10 cellular contexts compared by ENCODE assay signal in the genomic region with DNA sequence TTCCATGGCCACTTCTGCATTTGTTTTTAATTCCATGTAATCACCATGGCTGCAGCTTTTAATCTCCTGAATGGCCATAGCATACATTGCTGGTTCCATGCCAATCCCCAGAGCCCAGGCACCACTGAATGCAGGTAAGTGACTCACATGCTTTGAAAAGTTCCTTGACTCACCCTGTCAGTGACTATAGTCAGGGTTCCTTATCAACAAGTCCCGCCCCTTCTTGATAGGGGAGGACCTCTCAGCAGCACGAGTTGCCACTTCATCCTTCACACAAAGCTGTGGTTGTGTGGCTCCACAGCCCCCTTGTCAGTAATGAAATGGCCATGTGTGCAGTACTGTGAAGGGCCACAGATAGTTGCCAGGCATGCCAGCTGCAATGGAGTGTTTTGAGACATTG.
DNase-seq lines count a peak whose midpoint lies in the region; ATAC-seq and TF ChIP-seq lines count a peak whose summit lies in the region.
"Had no signal": no experiment of that assay in that cellular context is flagged by ENCODE, and none has a peak within 500 bp of the region (broad histone marks: within the 10 kb centered on the region; RNA-seq: fewer than 3 reads in every experiment).

No MANE protein-coding gene starts in this region.

- H3K27me3 Mint-ChIP-seq in activated CD4-positive, alpha-beta memory T cell treated with anti-CD3 and anti-CD28 coated beads for 36 hours: no peaks in the 10 kb centered on the region
- no peaks in the 10 kb centered on the region for H3K27me3 Mint-ChIP-seq in activated CD4-positive, alpha-beta memory T cell treated with anti-CD3 and anti-CD28 coated beads, Interleukin-2, amount 10 ng/mL, durations not matched to agents 7 days and 5 days
- H3K27me3 Mint-ChIP-seq in activated T-cell treated with anti-CD3 and anti-CD28 coated beads, Interleukin-2, amount 50 U/mL, for 72 hours (ENCODE audit: low read depth): no peaks in the 10 kb centered on the region

- H3K27ac Mint-ChIP-seq in activated CD4-positive, alpha-beta memory T cell treated with anti-CD3 and anti-CD28 coated beads for 36 hours: no peak overlapping the region
- H3K27ac Mint-ChIP-seq in activated CD4-positive, alpha-beta memory T cell treated with anti-CD3 and anti-CD28 coated beads, Interleukin-2, amount 10 ng/mL, durations not matched to agents 7 days and 5 days: no peak overlapping the region
- no peak overlapping the region for H3K27ac Mint-ChIP-seq in activated T-cell treated with anti-CD3 and anti-CD28 coated beads, Interleukin-2, amount 50 U/mL, for 72 hours
- no peak overlapping the region for H3K27ac Mint-ChIP-seq in stimulated activated effector memory CD8-positive, alpha-beta T cell treated with anti-CD3 and anti-CD28 coated beads, Interleukin-12 subunit alpha, Interleukin-12 subunit beta, amount 100 ng/mL, for 72 hours

- H3K4me1 Mint-ChIP-seq in activated CD4-positive, alpha-beta memory T cell treated with anti-CD3 and anti-CD28 coated beads for 36 hours (ENCODE audit: low read depth): no peaks in the 10 kb centered on the region
- no peaks in the 10 kb centered on the region for H3K4me1 Mint-ChIP-seq in activated CD4-positive, alpha-beta memory T cell treated with anti-CD3 and anti-CD28 coated beads, Interleukin-2, amount 10 ng/mL, durations not matched to agents 7 days and 5 days
- H3K4me1 Mint-ChIP-seq in activated T-cell treated with anti-CD3 and anti-CD28 coated beads, Interleukin-2, amount 50 U/mL, for 72 hours (ENCODE audit: low read depth): peaks cover 5% of the 10 kb centered on the region
- H3K4me1 Mint-ChIP-seq in stimulated activated effector memory CD8-positive, alpha-beta T cell treated with anti-CD3 and anti-CD28 coated beads, Interleukin-12 subunit alpha, Interleukin-12 subunit beta, amount 100 ng/mL, for 72 hours: no peaks in the 10 kb centered on the region

- intact Hi-C loops in activated CD4-positive, alpha-beta memory T cell treated with anti-CD3 and anti-CD28 coated beads for 36 hours (cut with micrococcal nuclease): loop anchor here (1.0 kb wide), 1 partner anchor 39 kb away; no protein-coding TSS in a partner anchor

- DNase-seq in activated CD4-positive, alpha-beta memory T cell treated with anti-CD3 and anti-CD28 coated beads for 36 hours: peak; percentile 42
- DNase-seq in activated CD4-positive, alpha-beta memory T cell treated with anti-CD3 and anti-CD28 coated beads, Interleukin-2, amount 10 ng/mL, durations not matched to agents 7 days and 5 days: no peak
- DNase-seq in activated T-cell treated with anti-CD3 and anti-CD28 coated beads, Interleukin-2, amount 50 U/mL, for 72 hours: peak; percentile 33 to 52
- DNase-seq in iPS-NIHi11 (ENCODE audit: low spot score) (peak; percentile 23), HEK293T (ENCODE audit: extremely low spot score) (no peak), AML-193 (lab: John Stamatoyannopoulos, UW) (no peak)
- no peak for DNase-seq in stimulated activated effector memory CD8-positive, alpha-beta T cell treated with anti-CD3 and anti-CD28 coated beads, Interleukin-12 subunit alpha, Interleukin-12 subunit beta, amount 100 ng/mL, for 72 hours (ENCODE audit: low spot score in 2 of 2)
- DNase-seq: NCI-H748 treated with DMSO at 0.1 percent for 48 hours, right lobe of liver had no signal

- no peaks in the 10 kb centered on the region for H3K36me3 Mint-ChIP-seq in activated CD4-positive, alpha-beta memory T cell treated with anti-CD3 and anti-CD28 coated beads for 36 hours
- H3K36me3 Mint-ChIP-seq in activated CD4-positive, alpha-beta memory T cell treated with anti-CD3 and anti-CD28 coated beads, Interleukin-2, amount 10 ng/mL, durations not matched to agents 7 days and 5 days (ENCODE audit: low read depth): no peaks in the 10 kb centered on the region
- no peaks in the 10 kb centered on the region for H3K36me3 Mint-ChIP-seq in activated T-cell treated with anti-CD3 and anti-CD28 coated beads, Interleukin-2, amount 50 U/mL, for 72 hours (ENCODE audit: insufficient read depth in 2 of 2)
- H3K36me3 Mint-ChIP-seq in stimulated activated effector memory CD8-positive, alpha-beta T cell treated with anti-CD3 and anti-CD28 coated beads, Interleukin-12 subunit alpha, Interleukin-12 subunit beta, amount 100 ng/mL, for 72 hours: no peaks in the 10 kb centered on the region

- CTCF ChIA-PET in activated CD4-positive, alpha-beta memory T cell treated with anti-CD3 and anti-CD28 coated beads for 36 hours (lab: Charles Lee): no interaction called here
- CTCF ChIA-PET in activated CD4-positive, alpha-beta memory T cell treated with anti-CD3 and anti-CD28 coated beads, Interleukin-2, amount 10 ng/mL, durations not matched to agents 7 days and 5 days (lab: Charles Lee): no interaction called here
- CTCF ChIA-PET in HEK293T (lab: Yijun Ruan, JAX): no interaction called here

- peak; percentile 96 to 97 for ATAC-seq in activated T-cell treated with anti-CD3 and anti-CD28 coated beads, Interleukin-2, amount 50 U/mL, for 72 hours (replicated peaks in 1 of 2)
- ATAC-seq in stimulated activated effector memory CD8-positive, alpha-beta T cell treated with anti-CD3 and anti-CD28 coated beads, Interleukin-12 subunit alpha, Interleukin-12 subunit beta, amount 100 ng/mL, for 72 hours: peak; percentile 57
- no peak for ATAC-seq in HG02973 (IDR thresholded peaks at IDR 0.05; ENCODE audit: unreplicated experiment)

- POLR2A ChIA-PET in activated CD4-positive, alpha-beta memory T cell treated with anti-CD3 and anti-CD28 coated beads for 36 hours (lab: Charles Lee): no interaction called here
- POLR2A ChIA-PET in activated CD4-positive, alpha-beta memory T cell treated with anti-CD3 and anti-CD28 coated beads, Interleukin-2, amount 10 ng/mL, durations not matched to agents 7 days and 5 days (lab: Charles Lee): no interaction called here
- POLR2A ChIA-PET in HEK293T (lab: Yijun Ruan, JAX): no interaction called here

- no peaks in the 10 kb centered on the region for H3K9me3 Mint-ChIP-seq in activated CD4-positive, alpha-beta memory T cell treated with anti-CD3 and anti-CD28 coated beads for 36 hours
- no peaks in the 10 kb centered on the region for H3K9me3 Mint-ChIP-seq in activated CD4-positive, alpha-beta memory T cell treated with anti-CD3 and anti-CD28 coated beads, Interleukin-2, amount 10 ng/mL, durations not matched to agents 7 days and 5 days
- peaks cover 0 to 2% of the 10 kb centered on the region in 2 donors for H3K9me3 Mint-ChIP-seq in activated T-cell treated with anti-CD3 and anti-CD28 coated beads, Interleukin-2, amount 50 U/mL, for 72 hours
- peaks cover 11% of the 10 kb centered on the region for H3K9me3 Mint-ChIP-seq in stimulated activated effector memory CD8-positive, alpha-beta T cell treated with anti-CD3 and anti-CD28 coated beads, Interleukin-12 subunit alpha, Interleukin-12 subunit beta, amount 100 ng/mL, for 72 hours

- H3K4me3 Mint-ChIP-seq in activated CD4-positive, alpha-beta memory T cell treated with anti-CD3 and anti-CD28 coated beads for 36 hours: no peak overlapping the region
- H3K4me3 Mint-ChIP-seq in activated CD4-positive, alpha-beta memory T cell treated with anti-CD3 and anti-CD28 coated beads, Interleukin-2, amount 10 ng/mL, durations not matched to agents 7 days and 5 days: no peak overlapping the region
- H3K4me3 Mint-ChIP-seq in activated T-cell treated with anti-CD3 and anti-CD28 coated beads, Interleukin-2, amount 50 U/mL, for 72 hours: no peak overlapping the region
- no peak overlapping the region for H3K4me3 Mint-ChIP-seq in stimulated activated effector memory CD8-positive, alpha-beta T cell treated with anti-CD3 and anti-CD28 coated beads, Interleukin-12 subunit alpha, Interleukin-12 subunit beta, amount 100 ng/mL, for 72 hours

TF ChIP-seq in HEK293T, 16 proteins besides CTCF, POLR2A, EP300 and RAD21:
- no peak for TF ChIP-seq ELF4 (IDR thresholded peaks at IDR 0.05)
- TF ChIP-seq FOXK2 (IDR thresholded peaks at IDR 0.05): no peak
- TF ChIP-seq TARDBP (IDR thresholded peaks at IDR 0.05): no peak
- no peak for TF ChIP-seq BHLHE40 (IDR thresholded peaks at IDR 0.05; ENCODE audit: borderline replicate concordance)
- TF ChIP-seq LEF1 (IDR thresholded peaks at IDR 0.05; ENCODE audit: borderline replicate concordance): no peak
- no peak for TF ChIP-seq FOXA1 (IDR thresholded peaks at IDR 0.05)
- no peak for TF ChIP-seq SUZ12 (IDR thresholded peaks at IDR 0.05)
- TF ChIP-seq ZNF384 (IDR thresholded peaks at IDR 0.05): no peak
- no peak for TF ChIP-seq NFRKB (IDR thresholded peaks at IDR 0.05)
- TF ChIP-seq SP1 (IDR thresholded peaks at IDR 0.05): no peak
- no peak for TF ChIP-seq ARNT (IDR thresholded peaks at IDR 0.05)
- no peak for TF ChIP-seq PKNOX1 (IDR thresholded peaks at IDR 0.05)
- no peak for TF ChIP-seq CTBP1 (IDR thresholded peaks at IDR 0.05; ENCODE audit: borderline replicate concordance)
- no peak for TF ChIP-seq L3MBTL2 (conservative IDR thresholded peaks at IDR 0.05)
- TF ChIP-seq HDGF (IDR thresholded peaks at IDR 0.05; ENCODE audit: borderline replicate concordance): no peak
- no peak for TF ChIP-seq FOXM1 (IDR thresholded peaks at IDR 0.05; ENCODE audit: borderline replicate concordance)

Comparison
In these comparisons a context has a peak if more than half of its experiments do, and no peak if none do; other contexts are left out.
1. DNase-seq: peak in activated CD4-positive, alpha-beta memory T cell treated with anti-CD3 and anti-CD28 coated beads for 36 hours (single experiment), activated T-cell treated with anti-CD3 and anti-CD28 coated beads, Interleukin-2, amount 50 U/mL, for 72 hours (2 of 2) and iPS-NIHi11 (single experiment); none in activated CD4-positive, alpha-beta memory T cell treated with anti-CD3 and anti-CD28 coated beads, Interleukin-2, amount 10 ng/mL, durations not matched to agents 7 days and 5 days (single experiment), stimulated activated effector memory CD8-positive, alpha-beta T cell treated with anti-CD3 and anti-CD28 coated beads, Interleukin-12 subunit alpha, Interleukin-12 subunit beta, amount 100 ng/mL, for 72 hours (0 of 2), HEK293T (single experiment) and AML-193 (0 of 2).